Comparison of ENCODE assay signal across 1 cellular context in the genomic region with DNA sequence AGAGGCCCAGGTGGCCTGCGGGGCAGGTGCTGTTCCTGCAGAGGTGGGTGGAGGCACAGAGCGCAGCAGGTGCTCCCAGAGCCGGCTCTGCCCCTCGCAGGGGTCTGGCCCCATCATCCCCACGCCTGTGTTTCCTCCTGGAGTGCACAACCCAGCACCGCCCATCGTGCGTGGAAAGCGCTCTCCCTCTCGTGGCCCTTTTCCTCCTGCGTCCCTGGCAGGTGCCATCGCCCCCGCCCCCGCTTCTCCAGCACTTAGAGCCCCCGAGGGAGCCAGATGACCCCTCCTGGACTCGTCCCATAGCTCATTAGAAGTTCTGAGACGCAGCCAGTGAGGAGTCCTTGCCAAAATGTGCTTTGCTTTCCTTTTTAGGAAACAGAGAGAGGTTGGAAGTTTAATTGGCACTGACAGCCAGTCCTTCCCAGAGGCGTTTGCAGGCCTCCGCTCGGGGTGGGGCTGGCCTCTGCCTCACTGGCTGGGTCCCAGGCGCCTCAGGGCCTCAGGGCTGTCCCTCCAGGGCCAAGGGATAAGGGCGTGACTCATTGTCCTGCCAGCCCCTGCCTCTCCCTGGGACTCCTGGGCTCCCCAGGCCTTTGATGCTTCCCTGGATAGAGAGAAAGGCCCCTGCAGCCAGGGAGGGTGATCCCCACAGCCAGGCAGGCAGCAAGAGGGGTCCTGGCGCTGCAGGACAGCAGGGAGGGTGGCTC.
TF ChIP-seq lines count a peak whose summit lies in the region.

No MANE protein-coding gene starts in this region.

TF ChIP-seq in H1, 55 proteins besides CTCF, POLR2A, EP300 and RAD21:
- TF ChIP-seq POU5F1 (IDR thresholded peaks at IDR 0.05; ENCODE audit: low read depth, low read length) (no peak), POLR2AphosphoS5 (IDR thresholded peaks at IDR 0.05; ENCODE audit: low read depth, low read length) (no peak), ZNF274 (IDR thresholded peaks at IDR 0.05; ENCODE audit: borderline replicate concordance, extremely low read depth, low read length) (no peak), TCF12 (IDR thresholded peaks at IDR 0.05; ENCODE audit: low read depth, low read length) (no peak), PHF8 (conservative IDR thresholded peaks at IDR 0.05; ENCODE audit: low read depth, low read length) (no peak), TBP (IDR thresholded peaks at IDR 0.05; ENCODE audit: low read depth, low read length) (no peak), RBBP5 (IDR thresholded peaks at IDR 0.05; ENCODE audit: borderline replicate concordance, low read depth, low read length) (no peak), JUN (IDR thresholded peaks at IDR 0.05; ENCODE audit: low read depth, low read length) (no peak)
